In the genomic region with DNA sequence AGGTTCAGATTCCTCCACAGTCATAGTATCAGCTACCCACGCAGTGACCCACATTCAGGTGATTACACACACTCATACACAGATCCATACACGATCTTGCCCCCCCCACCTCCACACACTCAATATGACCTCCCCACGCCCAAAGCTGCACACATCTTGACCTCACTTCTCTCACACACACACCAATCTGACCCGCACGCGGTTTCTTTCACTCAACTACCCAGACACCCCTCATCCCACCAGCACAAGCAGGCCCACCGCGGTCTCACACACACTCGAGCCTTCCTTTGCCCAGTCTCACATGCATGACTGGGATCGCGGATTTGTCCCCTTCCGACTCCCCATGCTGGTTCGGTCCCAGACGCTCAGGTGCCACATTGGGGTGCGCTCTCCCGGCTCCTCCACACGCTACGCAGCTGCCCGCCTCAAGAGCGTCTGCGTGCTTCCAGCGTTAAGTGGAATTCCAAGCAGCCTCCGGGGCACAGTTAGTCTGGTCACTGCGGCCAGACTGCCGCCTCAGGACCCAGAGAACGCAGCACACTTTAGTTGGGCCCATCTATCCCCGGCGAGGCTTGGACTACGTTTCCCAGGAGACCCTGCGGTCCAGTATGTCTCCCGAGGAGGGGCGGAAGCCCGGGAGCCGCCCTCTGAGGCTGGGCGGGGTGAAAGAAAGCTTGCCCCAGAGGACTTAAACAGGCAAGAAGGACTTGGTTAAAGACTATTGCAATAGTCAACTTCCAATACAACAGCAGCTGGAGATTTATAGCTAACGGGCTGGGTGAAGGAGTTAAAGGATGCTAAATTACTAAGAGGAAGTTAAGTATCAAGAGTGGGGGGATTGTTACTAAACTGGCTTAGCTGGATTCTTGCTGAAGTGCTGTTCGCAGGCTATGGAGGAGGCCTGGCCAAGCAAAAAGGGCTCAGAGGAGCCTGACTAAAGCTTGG, we compare ENCODE assay signal across 8 cellular contexts. TPM values are rescaled to one million over a fixed set of nuclear protein-coding genes. Genes with fewer than 3 reads are reported as not detected.
DNase-seq lines count a peak whose midpoint lies in the region; ATAC-seq, FAIRE-seq and TF ChIP-seq lines count a peak whose summit lies in the region.

No MANE protein-coding gene starts in this region.

- H3K27ac ChIP-seq in small intestine (ENCODE audit: low read depth in 1 of 2, low read length in 1 of 2) = peak overlapping the region; percentile 50 to 85

- H3K9me3 ChIP-seq in small intestine (ENCODE audit: control insufficient read depth, low read depth) = no peaks in the 10 kb centered on the region

- peaks cover 2 to 3% of the 10 kb centered on the region in 2 donors for H3K4me1 ChIP-seq in small intestine (ENCODE audit: control insufficient read depth in 2 of 2, insufficient read depth in 1 of 2, low read depth in 1 of 2, low read length in 1 of 2)

- H3K4me3 ChIP-seq in WI38 (ENCODE audit: low read depth, low read length) (peak overlapping the region; percentile 98), cardiac fibroblast (replicated peaks in 1 of 2; ENCODE audit: low read depth in 2 of 2, low read length in 2 of 2) (peak overlapping the region; percentile 78 to 84), small intestine (ENCODE audit: low read depth in 1 of 2, low read length in 2 of 2) (peak overlapping the region; percentile 68 to 78)

- peaks cover 0 to 4% of the 10 kb centered on the region in 2 donors for H3K36me3 ChIP-seq in small intestine (ENCODE audit: control insufficient read depth in 2 of 2, insufficient read depth in 2 of 2, low read length in 2 of 2)

- DNase-seq in 8988T (peak; percentile 84), NCI-H2171 (lab: John Stamatoyannopoulos, UW) (peak; percentile 82), cardiac fibroblast (ENCODE audit: low read depth in 2 of 2) (peak; percentile 93 to 95), iPS-NIHi7 (ENCODE audit: extremely low spot score) (peak; percentile 93), small intestine (peak; percentile 93)

- no peak for FAIRE-seq in small intestine (lab: Jason Lieb, UNC)

- TF ChIP-seq CTCF in WI38 (IDR thresholded peaks at IDR 0.05; ENCODE audit: low read depth, low read length) (no peak), cardiac fibroblast (IDR thresholded peaks at IDR 0.05; ENCODE audit: low read depth, low read length) (no peak)

- H3K27me3 ChIP-seq in small intestine (ENCODE audit: control insufficient read depth in 2 of 2, insufficient read depth in 2 of 2, low read length in 2 of 2) = no peaks in the 10 kb centered on the region

- peak; percentile 64 for ATAC-seq in GM18519 (IDR thresholded peaks at IDR 0.05; ENCODE audit: low FRiP score, unreplicated experiment)
- ATAC-seq in HG03045 (IDR thresholded peaks at IDR 0.05; ENCODE audit: unreplicated experiment) = peak; percentile 85

- WGBS in small intestine, 3 donors = 0 to 1% (median 0%) methylated on average over 37 of the region's 37 CpGs

RNA-seq across cellular contexts. Expression of a gene that starts 0.7 kb away (rescaled TPM):
- polyA plus RNA-seq in small intestine = 1 to 10 TPM in 2 of 3 donors, under 1 TPM in 1; 0.54 to 2.2 (median 1.8) TPM

RNA-seq across cellular contexts. Expression of a gene that starts 11.8 kb away (rescaled TPM):
- polyA plus RNA-seq in small intestine = 1 to 10 TPM; 1.1 to 2.4 (median 1.4) TPM

Comparison
In these comparisons a context has a peak if more than half of its experiments do, and no peak if none do; other contexts are left out.
1. Peak in every context shown above with its lines: DNase-seq, ATAC-seq, H3K4me3 ChIP-seq and H3K27ac ChIP-seq.